In the genomic region with DNA sequence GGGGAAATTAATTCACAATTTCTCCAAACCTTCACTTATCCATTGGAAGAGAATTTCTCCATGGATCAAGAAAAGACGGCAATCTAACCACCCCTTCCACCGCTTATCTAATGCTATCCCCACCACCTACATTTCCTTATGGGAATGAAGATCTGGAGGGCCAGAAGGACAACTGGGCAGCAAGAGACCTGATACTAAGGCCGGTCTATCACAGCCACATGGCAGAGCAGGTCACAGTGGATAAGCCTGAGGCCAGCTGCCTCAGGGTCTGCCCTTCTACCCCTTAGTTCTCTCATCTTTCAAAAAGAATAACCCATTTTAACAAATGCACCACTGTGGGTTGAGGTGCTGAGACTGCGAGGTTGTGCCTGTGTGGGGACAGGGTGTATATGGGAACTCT, we compare ENCODE assay signal across 20 cellular contexts. TPM values are rescaled to one million over a fixed set of nuclear protein-coding genes. Genes with fewer than 3 reads are reported as not detected.
DNase-seq lines count a peak whose midpoint lies in the region; ATAC-seq and TF ChIP-seq lines count a peak whose summit lies in the region.
"Had no signal": no experiment of that assay in that cellular context is flagged by ENCODE, and none has a peak within 500 bp of the region (broad histone marks: within the 10 kb centered on the region; RNA-seq: fewer than 3 reads in every experiment).

No MANE protein-coding gene starts in this region.

- no peak overlapping the region for H2BK5ac ChIP-seq in mesenchymal stem cell (ENCODE audit: low read depth, low read length, poor library complexity, severe bottlenecking)

- POLR2A ChIA-PET in CD8-positive, alpha-beta T cell (lab: Charles Lee) = interaction anchor here (2.7 kb wide), 1 partner anchor 35 kb away, joined by 24 read pairs; no protein-coding TSS in a partner anchor
- POLR2A ChIA-PET in activated CD8-positive, alpha-beta T cell treated with anti-CD3 and anti-CD28 coated beads, Interleukin-2, amount 10 ng/mL, durations not matched to agents 7 days and 5 days (lab: Charles Lee) = interaction anchor here (0.7 to 3.2 kb wide), 4 partner anchors 11 to 603 kb away, joined by 3 to 44 read pairs (median 9); a partner anchor contains a TSS

- intact Hi-C loops in CD14-positive monocyte (cut with micrococcal nuclease) (loop anchor here in 1 of 2 donors (5.0 kb wide), 1 partner anchor 35 kb away; a partner anchor contains a TSS), lower lobe of right lung (cut with DNase I) (no loop called here)
- intact Hi-C loops in CD8-positive, alpha-beta T cell (cut with DNase I, micrococcal nuclease) = no loop called here

- no peaks in the 10 kb centered on the region for H3K36me3 ChIP-seq in CD8-positive, alpha-beta T cell (ENCODE audit: insufficient read depth, low read length)
- H3K36me3 ChIP-seq in mesenchymal stem cell (ENCODE audit: control insufficient read depth in 1 of 2, insufficient read depth in 2 of 2, low read depth in 1 of 2, low read length in 2 of 2) (peaks cover 0 to 12% of the 10 kb centered on the region in 2 experiments), lower lobe of right lung (no peaks in the 10 kb centered on the region)
- H3K36me3 ChIP-seq: Peyer's patch had no signal

- CTCF ChIA-PET in CD8-positive, alpha-beta T cell (lab: Charles Lee) = interaction anchor here (0.8 to 1.7 kb wide), 2 partner anchors 12 to 134 kb away, joined by 3 read pairs; no protein-coding TSS in a partner anchor
- CTCF ChIA-PET in activated CD8-positive, alpha-beta T cell treated with anti-CD3 and anti-CD28 coated beads, Interleukin-2, amount 10 ng/mL, durations not matched to agents 7 days and 5 days (lab: Charles Lee) = interaction anchor here (0.7 to 3.3 kb wide), 7 partner anchors 9 to 183 kb away, joined by 3 to 22 read pairs (median 3); no protein-coding TSS in a partner anchor

- H3K27me3 Mint-ChIP-seq in CD14-positive monocyte (ENCODE audit: low read depth in 3 of 3) (peaks cover 0 to 2% (median 1%) of the 10 kb centered on the region in 3 donors), osteocyte (ENCODE audit: unreplicated experiment) (peaks cover 2% of the 10 kb centered on the region)
- H3K27me3 Mint-ChIP-seq in CD8-positive, alpha-beta T cell (ENCODE audit: low read depth) = no peaks in the 10 kb centered on the region
- H3K27me3 Mint-ChIP-seq in activated CD8-positive, alpha-beta T cell treated with anti-CD3 and anti-CD28 coated beads, Interleukin-2, amount 10 ng/mL, durations not matched to agents 7 days and 5 days (ENCODE audit: low read depth) = no peaks in the 10 kb centered on the region
- H3K27me3 Mint-ChIP-seq: stimulated activated naive B cell treated with anti-CD40 and anti-IgM and Interleukin-4, amounts not matched to agents 10 μg/mL and 1 μg/mL and 100 μg/mL, for 72 hours; type B pancreatic cell had no signal

- no peaks in the 10 kb centered on the region for H3K9me3 Mint-ChIP-seq in CD14-positive monocyte
- no peaks in the 10 kb centered on the region for H3K9me3 Mint-ChIP-seq in CD8-positive, alpha-beta T cell
- H3K9me3 Mint-ChIP-seq in activated CD8-positive, alpha-beta T cell treated with anti-CD3 and anti-CD28 coated beads, Interleukin-2, amount 10 ng/mL, durations not matched to agents 7 days and 5 days (ENCODE audit: insufficient read depth) = no peaks in the 10 kb centered on the region
- H3K9me3 Mint-ChIP-seq in osteocyte (ENCODE audit: unreplicated experiment) = no peaks in the 10 kb centered on the region
- H3K9me3 Mint-ChIP-seq: stimulated activated naive B cell treated with anti-CD40 and anti-IgM and Interleukin-4, amounts not matched to agents 10 μg/mL and 1 μg/mL and 100 μg/mL, for 72 hours had no signal

- H2AFZ ChIP-seq in mesenchymal stem cell (ENCODE audit: low read depth, low read length) = no peak overlapping the region

- no peak overlapping the region for H3K4ac ChIP-seq in mesenchymal stem cell (ENCODE audit: low read depth in 1 of 2, low read length in 2 of 2)

- no peak overlapping the region for H2BK15ac ChIP-seq in mesenchymal stem cell (ENCODE audit: low read depth, poor library complexity, severe bottlenecking)

- peak overlapping the region; percentile 37 for H4K8ac ChIP-seq in mesenchymal stem cell (ENCODE audit: low read length)

- no peaks in the 10 kb centered on the region for H3K9me3 ChIP-seq in CD8-positive, alpha-beta T cell (ENCODE audit: low read length)
- H3K9me3 ChIP-seq in mesenchymal stem cell (ENCODE audit: control insufficient read depth, low read length) = no peaks in the 10 kb centered on the region
- no peaks in the 10 kb centered on the region for H3K9me3 ChIP-seq in lower lobe of right lung
- H3K9me3 ChIP-seq: Peyer's patch had no signal

- no peak overlapping the region for H4K91ac ChIP-seq in mesenchymal stem cell (ENCODE audit: low read length)

- no peak overlapping the region for H3K14ac ChIP-seq in mesenchymal stem cell (ENCODE audit: low read length in 2 of 2)

- peak overlapping the region in 6 of 7 donors; percentile 38 to 96 (median 83) for H3K27ac Mint-ChIP-seq in CD14-positive monocyte
- peak overlapping the region; percentile 70 for H3K27ac Mint-ChIP-seq in CD8-positive, alpha-beta T cell
- H3K27ac Mint-ChIP-seq in activated CD8-positive, alpha-beta T cell treated with anti-CD3 and anti-CD28 coated beads, Interleukin-2, amount 10 ng/mL, durations not matched to agents 7 days and 5 days = peak overlapping the region; percentile 93
- H3K27ac Mint-ChIP-seq in osteocyte (ENCODE audit: unreplicated experiment) = no peak overlapping the region

- no peak overlapping the region for H2BK12ac ChIP-seq in mesenchymal stem cell (ENCODE audit: low read length in 2 of 2)

- H2AK5ac ChIP-seq in mesenchymal stem cell (ENCODE audit: low read length, severe bottlenecking) = no peak overlapping the region

- H3K4me3 ChIP-seq in CD8-positive, alpha-beta T cell (ENCODE audit: low read depth, low read length) = no peak overlapping the region
- no peak overlapping the region for H3K4me3 ChIP-seq in mesenchymal stem cell (ENCODE audit: insufficient read depth in 1 of 2, low read depth in 1 of 2, low read length in 2 of 2)
- H3K4me3 ChIP-seq in lower lobe of right lung = no peak overlapping the region
- H3K4me3 ChIP-seq: SK-N-MC had no signal

- no peak for DNase-seq in CD14-positive monocyte (ENCODE audit: low spot score)
- no peak for DNase-seq in CD8-positive, alpha-beta T cell
- DNase-seq in activated CD8-positive, alpha-beta T cell treated with anti-CD3 and anti-CD28 coated beads, Interleukin-2, amount 10 ng/mL, durations not matched to agents 7 days and 5 days = no peak
- DNase-seq in mesenchymal stem cell = no peak
- DNase-seq in NCI-H748 (lab: John Stamatoyannopoulos, UW; ENCODE audit: unreplicated experiment) = no peak
- DNase-seq in NCI-H82 treated with DMSO at 0.1 percent for 48 hours (lab: John Stamatoyannopoulos, UW; ENCODE audit: unreplicated experiment) = no peak
- no peak for DNase-seq in osteocyte (ENCODE audit: extremely low spot score, unreplicated experiment)
- DNase-seq in lower lobe of right lung = no peak
- DNase-seq: activated CD4-positive, alpha-beta T cell treated with anti-CD3 and anti-CD28 coated beads, Interleukin-2, amount 50 U/mL, for 1 hour; activated effector memory CD4-positive, alpha-beta T cell treated with Interleukin-2 at 50 U/mL for 16 hours; DMS153; foreskin keratinocyte; H7; Kasumi-1; NCI-H1105 treated with DMSO at 0.1 percent for 48 hours; NCI-H526 had no signal

- H2BK120ac ChIP-seq in mesenchymal stem cell (ENCODE audit: low read depth, low read length) = no peak overlapping the region

- no peak overlapping the region for H3K4me2 ChIP-seq in mesenchymal stem cell (ENCODE audit: low read length, poor library complexity, severe bottlenecking)

- no peak overlapping the region for H3K23ac ChIP-seq in mesenchymal stem cell (ENCODE audit: low read length in 2 of 2)

- H3K36me3 Mint-ChIP-seq in CD14-positive monocyte (peaks cover 3 to 7% of the 10 kb centered on the region in 2 donors), osteocyte (ENCODE audit: unreplicated experiment) (no peaks in the 10 kb centered on the region)
- H3K36me3 Mint-ChIP-seq in CD8-positive, alpha-beta T cell = no peaks in the 10 kb centered on the region
- H3K36me3 Mint-ChIP-seq in activated CD8-positive, alpha-beta T cell treated with anti-CD3 and anti-CD28 coated beads, Interleukin-2, amount 10 ng/mL, durations not matched to agents 7 days and 5 days (ENCODE audit: low read depth) = peaks cover 13% of the 10 kb centered on the region

- no peak overlapping the region for H3K9ac ChIP-seq in mesenchymal stem cell (ENCODE audit: low read length)

- H3K18ac ChIP-seq in mesenchymal stem cell (ENCODE audit: low read depth in 1 of 2, low read length in 2 of 2) = peak overlapping the region in 1 of 2 experiments; percentile 4

- peaks cover 69% of the 10 kb centered on the region for H3K4me1 Mint-ChIP-seq in CD14-positive monocyte
- H3K4me1 Mint-ChIP-seq in CD8-positive, alpha-beta T cell (ENCODE audit: low read depth) = peaks cover 61% of the 10 kb centered on the region
- H3K4me1 Mint-ChIP-seq in activated CD8-positive, alpha-beta T cell treated with anti-CD3 and anti-CD28 coated beads, Interleukin-2, amount 10 ng/mL, durations not matched to agents 7 days and 5 days (ENCODE audit: low read depth) = peaks cover 74% of the 10 kb centered on the region
- peaks cover 10% of the 10 kb centered on the region for H3K4me1 Mint-ChIP-seq in osteocyte (ENCODE audit: unreplicated experiment)

- H3K27me3 ChIP-seq in CD8-positive, alpha-beta T cell (ENCODE audit: insufficient read depth, low read length) = no peaks in the 10 kb centered on the region
- H3K27me3 ChIP-seq in mesenchymal stem cell (ENCODE audit: control insufficient read depth in 1 of 2, insufficient read depth in 1 of 2, low read length in 2 of 2) (no peaks in the 10 kb centered on the region), lower lobe of right lung (ENCODE audit: low read depth) (no peaks in the 10 kb centered on the region)
- H3K27me3 ChIP-seq: foreskin keratinocyte, Peyer's patch had no signal

- H3K79me1 ChIP-seq in mesenchymal stem cell (replicated peaks; ENCODE audit: low read length, poor library complexity, severe bottlenecking) = peaks cover 11% of the 10 kb centered on the region

- peak; percentile 4 for ATAC-seq in CD8-positive, alpha-beta T cell
- ATAC-seq in activated CD8-positive, alpha-beta T cell treated with anti-CD3 and anti-CD28 coated beads, Interleukin-2, amount 10 ng/mL, durations not matched to agents 7 days and 5 days = no peak
- no peak for ATAC-seq in lower lobe of right lung
- ATAC-seq: foreskin keratinocyte had no signal

- no peak overlapping the region for H3K27ac ChIP-seq in CD8-positive, alpha-beta T cell (ENCODE audit: low read depth, low read length)
- H3K27ac ChIP-seq in mesenchymal stem cell (ENCODE audit: low read length, poor library complexity, severe bottlenecking) (no peak overlapping the region), lower lobe of right lung (no peak overlapping the region)
- H3K27ac ChIP-seq: foreskin keratinocyte, SK-N-MC had no signal

- TF ChIP-seq CTCF in CD14-positive monocyte (IDR thresholded peaks at IDR 0.05) (no peak), osteocyte (IDR thresholded peaks at IDR 0.05) (no peak), lower lobe of right lung (IDR thresholded peaks at IDR 0.05) (no peak)
- TF ChIP-seq CTCF in CD8-positive, alpha-beta T cell (IDR thresholded peaks at IDR 0.05) = no peak

- WGBS in mesenchymal stem cell = 95% methylated on average over 3 of the region's 4 CpGs

- H3K4me1 ChIP-seq in CD8-positive, alpha-beta T cell (ENCODE audit: insufficient read depth, low read length) = peaks cover 36% of the 10 kb centered on the region
- H3K4me1 ChIP-seq in mesenchymal stem cell (ENCODE audit: control insufficient read depth, insufficient read depth, low read depth, low read length) = peaks cover 2% of the 10 kb centered on the region
- peaks cover 80% of the 10 kb centered on the region for H3K4me1 ChIP-seq in lower lobe of right lung
- H3K4me1 ChIP-seq: foreskin keratinocyte had no signal

- H3K4me3 Mint-ChIP-seq in CD14-positive monocyte (peak overlapping the region; percentile 41 to 76), osteocyte (ENCODE audit: unreplicated experiment) (no peak overlapping the region)
- peak overlapping the region; percentile 63 for H3K4me3 Mint-ChIP-seq in CD8-positive, alpha-beta T cell
- peak overlapping the region; percentile 64 for H3K4me3 Mint-ChIP-seq in activated CD8-positive, alpha-beta T cell treated with anti-CD3 and anti-CD28 coated beads, Interleukin-2, amount 10 ng/mL, durations not matched to agents 7 days and 5 days
- H3K4me3 Mint-ChIP-seq: type B pancreatic cell had no signal

RNA-seq across cellular contexts. Expression of a gene that starts 37.1 kb away (rescaled TPM):
- polyA plus RNA-seq in CD14-positive monocyte = 10 to 100 TPM; 16.1 to 20.4 TPM
- total RNA-seq in CD8-positive, alpha-beta T cell = 1 to 10 TPM; 8.4 to 8.5 TPM
- total RNA-seq in activated CD8-positive, alpha-beta T cell treated with anti-CD3 and anti-CD28 coated beads, Interleukin-2, amount 10 ng/mL, durations not matched to agents 7 days and 5 days = 10 to 100 TPM; 13.7 to 13.9 TPM
- 45.1 TPM for polyA plus RNA-seq in mesenchymal stem cell (2013, experiment 1 of 2)
- polyA plus RNA-seq in mesenchymal stem cell (2013, experiment 2 of 2) = 45.7 TPM
- 6.8 and 7.0 TPM in 2 replicates for total RNA-seq in osteocyte
- 78.0 TPM for total RNA-seq in lower lobe of right lung
